8 cellular contexts compared by ENCODE assay signal in the genomic region with DNA sequence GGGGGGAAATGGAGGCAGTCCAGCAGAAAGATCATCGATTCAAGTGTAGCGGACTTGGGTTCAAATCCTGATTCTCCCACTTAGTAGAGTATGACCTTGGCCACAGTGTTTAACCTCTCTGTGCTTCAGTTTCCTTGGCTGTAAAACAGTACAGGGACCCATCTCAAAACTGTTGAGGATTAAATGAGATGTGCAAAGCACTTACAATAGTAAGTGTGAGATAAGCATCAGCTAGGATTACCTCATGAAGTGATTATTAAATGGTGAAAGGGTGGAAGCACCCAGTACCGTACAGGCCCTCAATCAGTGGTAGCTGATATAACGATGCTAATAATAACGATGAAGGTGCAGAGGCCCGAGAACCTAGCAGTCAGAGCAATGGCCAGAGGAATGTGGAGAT. TPM values are rescaled to one million over a fixed set of nuclear protein-coding genes. Genes with fewer than 3 reads are reported as not detected.
DNase-seq lines count a peak whose midpoint lies in the region; ATAC-seq and TF ChIP-seq lines count a peak whose summit lies in the region.

No MANE protein-coding gene starts in this region.

- H3K56ac ChIP-seq in mesendoderm (ENCODE audit: low read length), result no peak overlapping the region

- H4K8ac ChIP-seq in mesendoderm (ENCODE audit: low read depth, low read length), result no peak overlapping the region

- WGBS in right lobe of liver (ENCODE audit: insufficient coverage, low coverage, low lambda C conversion rate, missing lambda C conversion rate), result 52% methylated on average over 4 of the region's 6 CpGs
- no CpG with 5 or more reads among the region's 6 CpGs for WGBS in mesendoderm (ENCODE audit: extremely low coverage, insufficient coverage, low lambda C conversion rate)

- H3K27ac ChIP-seq in right lobe of liver (peak overlapping the region; percentile 51 to 56 (median 51)), mesendoderm (ENCODE audit: low read depth, low read length) (no peak overlapping the region)

- no peak for DNase-seq in stimulated activated naive CD8-positive, alpha-beta T cell treated with anti-CD3 and anti-CD28 coated beads, Interleukin-15, Interleukin-2, amounts not matched to agents 100 U/mL and 50 U/mL, for 24 hours
- no peak for DNase-seq in T-helper 17 cell
- DNase-seq in right lobe of liver, result no peak
- DNase-seq in foreskin melanocyte, result no peak
- no peak for DNase-seq in NCI-H526 (lab: John Stamatoyannopoulos, UW)
- no peak for DNase-seq in NCI-H446 treated with DMSO at 0.1 percent for 48 hours (lab: John Stamatoyannopoulos, UW)
- no peak for DNase-seq in mesendoderm

- H3K27me3 ChIP-seq in right lobe of liver (no peaks in the 10 kb centered on the region), mesendoderm (ENCODE audit: insufficient read depth, low read length, poor library complexity) (no peaks in the 10 kb centered on the region)

- H3K9me3 Mint-ChIP-seq in stimulated activated naive CD8-positive, alpha-beta T cell treated with anti-CD3 and anti-CD28 coated beads, Interleukin-15, Interleukin-2, amounts not matched to agents 100 ng/mL and 50 ng/mL, for 24 hours, result no peaks in the 10 kb centered on the region

- H3K4me1 ChIP-seq in right lobe of liver (peaks cover 0 to 4% (median 0%) of the 10 kb centered on the region in 4 donors), mesendoderm (ENCODE audit: control insufficient read depth, low read depth, low read length) (peaks cover 1% of the 10 kb centered on the region)

- no peaks in the 10 kb centered on the region for H3K79me1 ChIP-seq in mesendoderm (ENCODE audit: low read length)

- no peak overlapping the region for H2BK5ac ChIP-seq in mesendoderm (ENCODE audit: low read length)

- no peaks in the 10 kb centered on the region for H3K79me2 ChIP-seq in mesendoderm (ENCODE audit: control insufficient read depth, insufficient read depth, low read length)

- peak overlapping the region; percentile 55 for H3K4me3 Mint-ChIP-seq in stimulated activated naive CD8-positive, alpha-beta T cell treated with anti-CD3 and anti-CD28 coated beads, Interleukin-15, Interleukin-2, amounts not matched to agents 100 ng/mL and 50 ng/mL, for 24 hours
- peak overlapping the region; percentile 79 for H3K4me3 Mint-ChIP-seq in T-helper 17 cell

- H3K4me3 ChIP-seq in right lobe of liver (no peak overlapping the region), mesendoderm (ENCODE audit: low read length) (no peak overlapping the region)

- no peak overlapping the region for H2AK5ac ChIP-seq in mesendoderm (ENCODE audit: low read length)

- no peak overlapping the region for H3K4ac ChIP-seq in mesendoderm (ENCODE audit: low read depth, low read length)

- H2BK120ac ChIP-seq in mesendoderm (ENCODE audit: low read depth, low read length), result no peak overlapping the region

- TF ChIP-seq CTCF in right lobe of liver (IDR thresholded peaks at IDR 0.05), result no peak

- no peak overlapping the region for H4K5ac ChIP-seq in mesendoderm (ENCODE audit: low read length)

- H3K36me3 ChIP-seq in right lobe of liver (no peaks in the 10 kb centered on the region), mesendoderm (ENCODE audit: control insufficient read depth, insufficient read depth, low read length) (no peaks in the 10 kb centered on the region)

- TF ChIP-seq POLR2A in right lobe of liver (IDR thresholded peaks at IDR 0.05), result no peak

- H3K23ac ChIP-seq in mesendoderm (ENCODE audit: low read length), result no peak overlapping the region

- H3K9me3 ChIP-seq in T-helper 17 cell (ENCODE audit: control insufficient read depth, low read length, poor library complexity, severe bottlenecking) (no peaks in the 10 kb centered on the region), right lobe of liver (no peaks in the 10 kb centered on the region)

- no peak overlapping the region for H3K4me2 ChIP-seq in mesendoderm (ENCODE audit: low read length)

- H3K27ac Mint-ChIP-seq in stimulated activated naive CD8-positive, alpha-beta T cell treated with anti-CD3 and anti-CD28 coated beads, Interleukin-15, Interleukin-2, amounts not matched to agents 100 ng/mL and 50 ng/mL, for 24 hours, result peak overlapping the region; percentile 94
- H3K27ac Mint-ChIP-seq in T-helper 17 cell, result peak overlapping the region; percentile 99

- H3K27me3 Mint-ChIP-seq in stimulated activated naive CD8-positive, alpha-beta T cell treated with anti-CD3 and anti-CD28 coated beads, Interleukin-15, Interleukin-2, amounts not matched to agents 100 ng/mL and 50 ng/mL, for 24 hours, result no peaks in the 10 kb centered on the region
- no peaks in the 10 kb centered on the region for H3K27me3 Mint-ChIP-seq in T-helper 17 cell

- no peak for ATAC-seq in stimulated activated naive CD8-positive, alpha-beta T cell treated with anti-CD3 and anti-CD28 coated beads, Interleukin-15, Interleukin-2, amounts not matched to agents 100 U/mL and 50 U/mL, for 24 hours
- peak; percentile 2 for ATAC-seq in T-helper 17 cell
- ATAC-seq in right lobe of liver, result no peak

- no peaks in the 10 kb centered on the region for H3K36me3 Mint-ChIP-seq in stimulated activated naive CD8-positive, alpha-beta T cell treated with anti-CD3 and anti-CD28 coated beads, Interleukin-15, Interleukin-2, amounts not matched to agents 100 ng/mL and 50 ng/mL, for 24 hours (ENCODE audit: low read depth)
- H3K36me3 Mint-ChIP-seq in T-helper 17 cell (ENCODE audit: low read depth), result no peaks in the 10 kb centered on the region

- H3K9ac ChIP-seq in mesendoderm (ENCODE audit: low read length), result no peak overlapping the region

- no peak overlapping the region for H3K18ac ChIP-seq in mesendoderm (ENCODE audit: low read length)

- H3K4me1 Mint-ChIP-seq in stimulated activated naive CD8-positive, alpha-beta T cell treated with anti-CD3 and anti-CD28 coated beads, Interleukin-15, Interleukin-2, amounts not matched to agents 100 ng/mL and 50 ng/mL, for 24 hours (ENCODE audit: low read depth), result peaks cover 61% of the 10 kb centered on the region
- peaks cover 37% of the 10 kb centered on the region for H3K4me1 Mint-ChIP-seq in T-helper 17 cell

- no peak overlapping the region for H2BK15ac ChIP-seq in mesendoderm (replicated peaks; ENCODE audit: low read depth)

- intact Hi-C loops in right lobe of liver (cut with DNase I), result no loop called here

RNA-seq across cellular contexts. Expression of a gene that starts 45.1 kb away (rescaled TPM):
- total RNA-seq in T-helper 17 cell (10 to 100 TPM; 68.9 to 69.1 TPM), right lobe of liver (10 to 100 TPM; 23.8 to 38.6 (median 26.0) TPM)
- 80.3 TPM for polyA plus RNA-seq in mesendoderm (2013, experiment 1 of 2)
- 78.3 TPM for polyA plus RNA-seq in mesendoderm (2013, experiment 2 of 2)
